ENCODE assay signal across 8 cellular contexts in the genomic region with DNA sequence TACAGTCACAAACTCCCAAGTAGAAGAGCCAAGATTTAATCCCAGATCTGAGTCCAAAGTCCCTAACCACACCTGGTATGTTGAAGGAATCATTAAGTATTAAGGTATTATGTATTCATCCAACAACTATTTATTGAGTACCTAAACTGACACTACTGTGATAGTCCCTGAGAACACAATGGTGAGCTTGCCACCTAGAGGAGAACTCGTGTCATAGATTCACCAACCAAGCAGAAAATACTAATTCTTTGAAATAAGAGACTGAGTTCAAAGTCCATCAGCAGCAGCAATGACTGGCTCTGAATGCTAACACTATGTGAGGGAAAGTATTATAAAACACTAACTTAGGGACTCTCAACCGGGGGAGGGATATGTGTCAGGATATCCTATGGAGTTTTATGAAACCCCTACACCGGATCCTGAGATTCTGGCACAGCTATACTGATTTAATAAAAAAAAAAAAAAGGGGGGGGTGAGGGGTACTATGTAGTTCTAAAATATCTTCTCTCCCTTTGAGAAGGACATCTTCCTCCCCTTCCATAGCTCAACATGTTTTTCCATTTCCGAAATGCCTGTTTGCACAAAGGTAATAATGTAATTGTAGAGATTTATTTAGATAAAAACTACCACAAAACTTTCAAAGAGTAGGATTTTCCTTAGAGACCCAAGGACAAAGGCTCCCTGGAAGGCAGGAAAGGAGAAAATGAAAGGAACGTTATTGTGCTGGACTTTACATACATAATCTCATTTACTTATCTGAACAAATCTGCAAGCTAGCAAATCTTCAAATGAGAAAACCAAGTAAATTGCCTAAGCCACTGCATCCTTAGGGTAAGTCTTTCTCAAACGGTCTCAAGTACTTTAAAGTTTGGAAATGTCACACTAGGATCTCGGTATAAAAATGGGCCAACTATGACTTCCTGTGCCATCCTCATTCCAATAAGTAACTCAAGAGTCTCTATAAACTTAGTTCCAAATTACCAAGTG. TPM values are rescaled to one million over a fixed set of nuclear protein-coding genes. Genes with fewer than 3 reads are reported as not detected.
A peak's percentile ranks its signal among the peaks of the same experiment; 100 is the strongest.
DNase-seq lines count a peak whose midpoint lies in the region; ATAC-seq and TF ChIP-seq lines count a peak whose summit lies in the region.

No MANE protein-coding gene starts in this region.

- H3K27me3 ChIP-seq in heart left ventricle (no peaks in the 10 kb centered on the region), HCT116 (ENCODE audit: insufficient read depth, low read length) (no peaks in the 10 kb centered on the region), WERI-Rb-1 (ENCODE audit: insufficient read depth, low read depth, severe bottlenecking) (no peaks in the 10 kb centered on the region), neuron (ENCODE audit: insufficient read depth, low read length) (no peaks in the 10 kb centered on the region)

- peak overlapping the region; percentile 78 for H3K4me2 ChIP-seq in HCT116 (ENCODE audit: low read length)

- intact Hi-C loops in heart left ventricle (cut with DNase I), result loop anchor here in 6 of 10 donors (5.0 to 10.0 kb wide), 4 partner anchors 37 to 1034 kb away; partner anchors contain the start of genes TIMM23 (in 6 of the 6) and ZNF22 (in 1 of the 6)
- intact Hi-C loops in left ventricle myocardium superior (cut with micrococcal nuclease), result no loop called here
- intact Hi-C loops in HCT116 (cut with micrococcal nuclease), result loop anchor here (1.0 to 5.0 kb wide), 4 partner anchors 46 to 1020 kb away; no protein-coding TSS in a partner anchor

- H3K36me3 ChIP-seq in heart left ventricle (peaks cover 0 to 18% (median 0%) of the 10 kb centered on the region in 9 donors), HCT116 (ENCODE audit: control insufficient read depth in 1 of 2, insufficient read depth in 2 of 2, low read length in 2 of 2) (no peaks in the 10 kb centered on the region), WERI-Rb-1 (no peaks in the 10 kb centered on the region; the same call in 1 of the 2 replicates), neuron (ENCODE audit: insufficient read depth, low read length) (no peaks in the 10 kb centered on the region)

- POLR2A ChIA-PET in HCT116 (lab: Charles Lee), result no interaction called here

- WGBS in heart left ventricle, 4 donors, result 14 to 19% (median 16%) methylated on average over 7 of the region's 7 CpGs

- no peaks in the 10 kb centered on the region for H3K9me2 ChIP-seq in HCT116 (ENCODE audit: insufficient read depth)

- DNase-seq in heart left ventricle, result no peak
- no peak for DNase-seq in left ventricle myocardium superior
- peak; percentile 71 for DNase-seq in HCT116 (ENCODE audit: low read depth, low spot score)
- DNase-seq in NCI-H1436 treated with DMSO at 0.1 percent for 48 hours (lab: John Stamatoyannopoulos, UW), result peak; percentile 17
- peak; percentile 24 for DNase-seq in WERI-Rb-1
- DNase-seq in fibroblast of gingiva (ENCODE audit: low read depth), result peak; percentile 63
- no peak for DNase-seq in activated CD8-positive, alpha-beta memory T cell treated with anti-CD3 and anti-CD28 coated beads, Interleukin-2, amount 50 U/mL, for 48 hours

- TF ChIP-seq POLR2A in heart left ventricle (IDR thresholded peaks at IDR 0.05) (no peak), HCT116 (IDR thresholded peaks at IDR 0.05; ENCODE audit: borderline replicate concordance, extremely low read depth, insufficient read depth, insufficient read length) (no peak)

- H2AFZ ChIP-seq in HCT116 (ENCODE audit: low read depth, low read length, poor library complexity, severe bottlenecking) (no peak overlapping the region), neuron (ENCODE audit: low read depth, low read length) (no peak overlapping the region)

- peak; percentile 23 to 69 (median 62) for TF ChIP-seq CTCF in heart left ventricle (IDR thresholded peaks at IDR 0.05)
- TF ChIP-seq CTCF in HCT116 (IDR thresholded peaks at IDR 0.05 in 2 of 3, conservative IDR thresholded peaks at IDR 0.05 in 1 of 3; ENCODE audit: borderline replicate concordance in 1 of 3, insufficient read depth in 1 of 3, low read depth in 2 of 3, low read length in 2 of 3), result peak; percentile 61 to 79 (median 65)
- TF ChIP-seq CTCF in WERI-Rb-1 (IDR thresholded peaks at IDR 0.05; ENCODE audit: low read depth, low read length), result peak; percentile 48

- ATAC-seq in heart left ventricle, result peak in 1 of 4 donors; percentile 10
- ATAC-seq in left ventricle myocardium superior, result no peak
- peak; percentile 49 for ATAC-seq in HCT116

- H3K9me3 ChIP-seq in heart left ventricle (no peaks in the 10 kb centered on the region), HCT116 (ENCODE audit: control insufficient read depth in 1 of 2, insufficient read depth in 1 of 2, low read depth in 1 of 2, low read length in 2 of 2) (no peaks in the 10 kb centered on the region), WERI-Rb-1 (ENCODE audit: severe bottlenecking) (no peaks in the 10 kb centered on the region), neuron (ENCODE audit: low read length) (no peaks in the 10 kb centered on the region)

- H3K79me2 ChIP-seq in HCT116 (ENCODE audit: insufficient read depth, low read length), result peaks cover 64% of the 10 kb centered on the region

- TF ChIP-seq RAD21 in HCT116 (IDR thresholded peaks at IDR 0.05; ENCODE audit: low read depth), result peak; percentile 83

- CTCF ChIA-PET in HCT116 (lab: Charles Lee), result interaction anchor here (1.0 to 2.3 kb wide), 5 partner anchors 9 to 779 kb away, joined by 3 to 7 read pairs (median 4); no protein-coding TSS in a partner anchor

- no peaks in the 10 kb centered on the region; the same call in 1 of the 2 replicates for H4K20me1 ChIP-seq in HCT116 (ENCODE audit: insufficient read depth)

- peaks cover 10 to 65% (median 57%) of the 10 kb centered on the region in 12 donors for H3K4me1 ChIP-seq in heart left ventricle
- peaks cover 8 to 32% of the 10 kb centered on the region in 2 experiments; a peak in 3 of 4 replicates for H3K4me1 ChIP-seq in HCT116 (ENCODE audit: control insufficient read depth in 1 of 2, insufficient read depth in 2 of 2, low read length in 2 of 2)
- H3K4me1 ChIP-seq in neuron (ENCODE audit: insufficient read depth, low read length), result peaks cover 15% of the 10 kb centered on the region

- peak overlapping the region in 10 of 12 donors; percentile 85 to 97 (median 94) for H3K27ac ChIP-seq in heart left ventricle
- peak overlapping the region; percentile 11; the same call in 1 of the 2 replicates for H3K27ac ChIP-seq in HCT116 (ENCODE audit: low read depth, low read length)
- H3K27ac ChIP-seq in WERI-Rb-1, result no peak overlapping the region

- RAD21 ChIA-PET in HCT116 (lab: Charles Lee; ENCODE audit: low non-redundant PET in 1 of 2, low total read pairs in 2 of 2, uncharacterized antibody in 2 of 2, unreplicated experiment in 2 of 2), result no interaction called here

- no TSS peak for BruUV-seq in HCT116 (replicated peaks; lab: Mats Ljungman, UMichigan)

- H3K9ac ChIP-seq in HCT116 (ENCODE audit: low read length), result peak overlapping the region; percentile 84

- peak overlapping the region in 11 of 12 donors; percentile 61 to 92 (median 82) for H3K4me3 ChIP-seq in heart left ventricle
- H3K4me3 ChIP-seq in HCT116 (replicated peaks in 1 of 2; ENCODE audit: low read depth in 1 of 2, low read length in 2 of 2), result peak overlapping the region; percentile 86
- H3K4me3 ChIP-seq in WERI-Rb-1 (ENCODE audit: low read depth, low read length), result peak overlapping the region; percentile 83
- peak overlapping the region; percentile 86 for H3K4me3 ChIP-seq in neuron (ENCODE audit: low read length)

TF ChIP-seq in HCT116, 20 proteins besides CTCF, POLR2A, EP300 and RAD21 (continues in another document):
- TF ChIP-seq, protein P1, sequence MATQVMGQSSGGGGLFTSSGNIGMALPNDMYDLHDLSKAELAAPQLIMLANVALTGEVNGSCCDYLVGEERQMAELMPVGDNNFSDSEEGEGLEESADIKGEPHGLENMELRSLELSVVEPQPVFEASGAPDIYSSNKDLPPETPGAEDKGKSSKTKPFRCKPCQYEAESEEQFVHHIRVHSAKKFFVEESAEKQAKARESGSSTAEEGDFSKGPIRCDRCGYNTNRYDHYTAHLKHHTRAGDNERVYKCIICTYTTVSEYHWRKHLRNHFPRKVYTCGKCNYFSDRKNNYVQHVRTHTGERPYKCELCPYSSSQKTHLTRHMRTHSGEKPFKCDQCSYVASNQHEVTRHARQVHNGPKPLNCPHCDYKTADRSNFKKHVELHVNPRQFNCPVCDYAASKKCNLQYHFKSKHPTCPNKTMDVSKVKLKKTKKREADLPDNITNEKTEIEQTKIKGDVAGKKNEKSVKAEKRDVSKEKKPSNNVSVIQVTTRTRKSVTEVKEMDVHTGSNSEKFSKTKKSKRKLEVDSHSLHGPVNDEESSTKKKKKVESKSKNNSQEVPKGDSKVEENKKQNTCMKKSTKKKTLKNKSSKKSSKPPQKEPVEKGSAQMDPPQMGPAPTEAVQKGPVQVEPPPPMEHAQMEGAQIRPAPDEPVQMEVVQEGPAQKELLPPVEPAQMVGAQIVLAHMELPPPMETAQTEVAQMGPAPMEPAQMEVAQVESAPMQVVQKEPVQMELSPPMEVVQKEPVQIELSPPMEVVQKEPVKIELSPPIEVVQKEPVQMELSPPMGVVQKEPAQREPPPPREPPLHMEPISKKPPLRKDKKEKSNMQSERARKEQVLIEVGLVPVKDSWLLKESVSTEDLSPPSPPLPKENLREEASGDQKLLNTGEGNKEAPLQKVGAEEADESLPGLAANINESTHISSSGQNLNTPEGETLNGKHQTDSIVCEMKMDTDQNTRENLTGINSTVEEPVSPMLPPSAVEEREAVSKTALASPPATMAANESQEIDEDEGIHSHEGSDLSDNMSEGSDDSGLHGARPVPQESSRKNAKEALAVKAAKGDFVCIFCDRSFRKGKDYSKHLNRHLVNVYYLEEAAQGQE (IDR thresholded peaks at IDR 0.05; ENCODE audit: low read depth), result no peak

RNA-seq across cellular contexts. Expression of gene NCOA4, which starts 1.5 kb away (rescaled TPM):
- total RNA-seq in heart left ventricle (100 to 1,000 TPM; 187 to 296 (median 256) TPM), left ventricle myocardium superior (333 TPM), HCT116 (2021; ENCODE audit: unreplicated experiment) (68.0 TPM)
- 100 to 1,000 TPM in 1 of 2 donors, 10 to 100 TPM in 1; 55.1 to 109 TPM for polyA plus RNA-seq in heart left ventricle
- 32.6 and 39.9 TPM in 2 replicates for polyA plus RNA-seq in HCT116 (2012)

RNA-seq across cellular contexts. Expression of gene MSMB, which starts 17.2 kb away (rescaled TPM):
- total RNA-seq in heart left ventricle (not detected), left ventricle myocardium superior (not detected), HCT116 (2021; ENCODE audit: unreplicated experiment) (not detected)
- polyA plus RNA-seq in heart left ventricle, result not detected
- polyA plus RNA-seq in HCT116 (2012), result not detected in 2 replicates

RNA-seq across cellular contexts. Expression of gene TIMM23, which starts 56.6 kb away (rescaled TPM):
- total RNA-seq in heart left ventricle, result 100 to 1,000 TPM in 2 of 9 donors, 10 to 100 TPM in 7; 73.9 to 111 (median 83.5) TPM
- polyA plus RNA-seq in heart left ventricle, result 100 to 1,000 TPM; 118 to 123 TPM
- 89.7 TPM for total RNA-seq in left ventricle myocardium superior
- total RNA-seq in HCT116 (2021; ENCODE audit: unreplicated experiment), result 70.1 TPM
- polyA plus RNA-seq in HCT116 (2012), result 45.8 and 59.2 TPM in 2 replicates

Comparison
In these comparisons a context has a peak if more than half of its experiments do, and no peak if none do; other contexts are left out.
1. DNase-seq: peak in HCT116 (single experiment), NCI-H1436 treated with DMSO at 0.1 percent for 48 hours (single experiment), WERI-Rb-1 (single experiment) and fibroblast of gingiva (single experiment); none in heart left ventricle (0 of 5), left ventricle myocardium superior (single experiment) and activated CD8-positive, alpha-beta memory T cell treated with anti-CD3 and anti-CD28 coated beads, Interleukin-2, amount 50 U/mL, for 48 hours (single experiment).
2. Peak in every context shown above with its lines, with median percentiles within 50 percentile points of each other: H3K4me3 ChIP-seq and CTCF ChIP-seq.